ENCODE assay signal across 30 cellular contexts in genomic region chr17:30930495-30930894, GRCh38.
"Had no signal": no experiment of that assay in that cellular context is flagged by ENCODE, and none has a peak within 500 bp of the region (broad histone marks: within the 10 kb centered on the region; RNA-seq: fewer than 3 reads in every experiment).

No MANE protein-coding gene starts in this region.

- H3K4me3 ChIP-seq: ascending aorta, breast epithelium, cardiac muscle cell, coronary artery, dorsolateral prefrontal cortex had no signal

- DNase-seq: activated CD4-positive, alpha-beta memory T cell treated with anti-CD3 and anti-CD28 coated beads, Interleukin-2, amount 10 ng/mL, durations not matched to agents 7 days and 5 days; activated CD4-positive, alpha-beta T cell treated with anti-CD3 and anti-CD28 coated beads for 1 hour; activated CD4-positive, alpha-beta T cell treated with anti-CD3 and anti-CD28 coated beads for 4 hours; activated CD4-positive, alpha-beta T cell treated with anti-CD3 and anti-CD28 coated beads, Interleukin-2, amount 10 ng/mL, durations not matched to agents 7 days and 5 days; activated CD4-positive, alpha-beta T cell treated with anti-CD3 and anti-CD28 coated beads, Interleukin-2, amount 50 U/mL, for 4 hours; activated CD8-positive, alpha-beta memory T cell treated with anti-CD3 and anti-CD28 coated beads, Interleukin-2, amount 50 U/mL, for 48 hours; activated gamma-delta T cell; activated naive CD4-positive, alpha-beta T cell; activated naive CD4-positive, alpha-beta T cell treated with anti-CD3 and anti-CD28 coated beads, Interleukin-2, amount 10 ng/mL, durations not matched to agents 7 days and 5 days; activated naive CD8-positive, alpha-beta T cell treated with anti-CD3 and anti-CD28 coated beads, Interleukin-2, amount 10 ng/mL, durations not matched to agents 7 days and 5 days; activated T-cell treated with anti-CD3 and anti-CD28 coated beads for 4 hours; activated T-cell treated with anti-CD3 and anti-CD28 coated beads, Interleukin-2, amount 50 U/mL, for 24 hours; activated T-cell treated with anti-CD3 and anti-CD28 coated beads, Interleukin-2, amount 50 U/mL, for 72 hours; central memory CD4-positive, alpha-beta T cell; cerebellar nuclear complex; dorsolateral prefrontal cortex; effector memory CD4-positive, alpha-beta T cell; endodermal cell; foreskin fibroblast; head of caudate nucleus; T-helper 2 cell had no signal

- H3K4me1 ChIP-seq: ascending aorta, breast epithelium had no signal

- H3K4me1 Mint-ChIP-seq: activated CD4-positive, alpha-beta memory T cell treated with anti-CD3 and anti-CD28 coated beads, Interleukin-2, amount 10 ng/mL, durations not matched to agents 7 days and 5 days; activated CD4-positive, alpha-beta T cell treated with anti-CD3 and anti-CD28 coated beads, Interleukin-2, amount 10 ng/mL, durations not matched to agents 7 days and 5 days; activated naive CD4-positive, alpha-beta T cell treated with anti-CD3 and anti-CD28 coated beads, Interleukin-2, amount 10 ng/mL, durations not matched to agents 7 days and 5 days; activated naive CD8-positive, alpha-beta T cell treated with anti-CD3 and anti-CD28 coated beads, Interleukin-2, amount 10 ng/mL, durations not matched to agents 7 days and 5 days; brain had no signal

- H3K27ac Mint-ChIP-seq: activated CD4-positive, alpha-beta memory T cell treated with anti-CD3 and anti-CD28 coated beads, Interleukin-2, amount 10 ng/mL, durations not matched to agents 7 days and 5 days; activated CD4-positive, alpha-beta T cell treated with anti-CD3 and anti-CD28 coated beads, Interleukin-2, amount 10 ng/mL, durations not matched to agents 7 days and 5 days; activated naive CD4-positive, alpha-beta T cell treated with anti-CD3 and anti-CD28 coated beads, Interleukin-2, amount 10 ng/mL, durations not matched to agents 7 days and 5 days; activated naive CD8-positive, alpha-beta T cell treated with anti-CD3 and anti-CD28 coated beads, Interleukin-2, amount 10 ng/mL, durations not matched to agents 7 days and 5 days; activated T-cell treated with anti-CD3 and anti-CD28 coated beads, Interleukin-2, amount 50 U/mL, for 24 hours; activated T-cell treated with anti-CD3 and anti-CD28 coated beads, Interleukin-2, amount 50 U/mL, for 72 hours; brain; dendritic cell treated with granulocyte-macrophage colony-stimulating factor and Interleukin-4, amounts not matched to agents 40 ng/mL and 50 ng/mL, for 4 days; endodermal cell had no signal

- H3K4me3 Mint-ChIP-seq: activated CD4-positive, alpha-beta memory T cell treated with anti-CD3 and anti-CD28 coated beads, Interleukin-2, amount 10 ng/mL, durations not matched to agents 7 days and 5 days; activated CD4-positive, alpha-beta T cell treated with anti-CD3 and anti-CD28 coated beads, Interleukin-2, amount 10 ng/mL, durations not matched to agents 7 days and 5 days; activated naive CD4-positive, alpha-beta T cell treated with anti-CD3 and anti-CD28 coated beads, Interleukin-2, amount 10 ng/mL, durations not matched to agents 7 days and 5 days; activated naive CD8-positive, alpha-beta T cell treated with anti-CD3 and anti-CD28 coated beads, Interleukin-2, amount 10 ng/mL, durations not matched to agents 7 days and 5 days; activated T-cell treated with anti-CD3 and anti-CD28 coated beads, Interleukin-2, amount 50 U/mL, for 24 hours; activated T-cell treated with anti-CD3 and anti-CD28 coated beads, Interleukin-2, amount 50 U/mL, for 72 hours; brain; dendritic cell treated with granulocyte-macrophage colony-stimulating factor and Interleukin-4, amounts not matched to agents 40 ng/mL and 50 ng/mL, for 4 days; endodermal cell had no signal

- H3K36me3 Mint-ChIP-seq: activated naive CD4-positive, alpha-beta T cell treated with anti-CD3 and anti-CD28 coated beads, Interleukin-2, amount 10 ng/mL, durations not matched to agents 7 days and 5 days; activated naive CD4-positive, alpha-beta T cell treated with anti-CD3 and anti-CD28 coated beads, Interleukin-2, amount 50 U/mL, for 72 hours; activated naive CD8-positive, alpha-beta T cell treated with anti-CD3 and anti-CD28 coated beads, Interleukin-2, amount 10 ng/mL, durations not matched to agents 7 days and 5 days; brain had no signal

- H3K36me3 ChIP-seq: ascending aorta, breast epithelium, cardiac muscle cell had no signal

- H3K27ac ChIP-seq: ascending aorta, breast epithelium, cardiac muscle cell, coronary artery, dorsolateral prefrontal cortex had no signal

- FAIRE-seq: frontal cortex had no signal

- ATAC-seq: activated naive CD4-positive, alpha-beta T cell treated with anti-CD3 and anti-CD28 coated beads, Interleukin-2, amount 50 U/mL, for 72 hours; activated T-cell treated with anti-CD3 and anti-CD28 coated beads, Interleukin-2, amount 50 U/mL, for 72 hours; esophagus mucosa had no signal

- H3K9me3 Mint-ChIP-seq: activated CD4-positive, alpha-beta memory T cell treated with anti-CD3 and anti-CD28 coated beads, Interleukin-2, amount 10 ng/mL, durations not matched to agents 7 days and 5 days; activated CD4-positive, alpha-beta T cell treated with anti-CD3 and anti-CD28 coated beads, Interleukin-2, amount 10 ng/mL, durations not matched to agents 7 days and 5 days; activated naive CD4-positive, alpha-beta T cell treated with anti-CD3 and anti-CD28 coated beads, Interleukin-2, amount 10 ng/mL, durations not matched to agents 7 days and 5 days; activated naive CD4-positive, alpha-beta T cell treated with anti-CD3 and anti-CD28 coated beads, Interleukin-2, amount 50 U/mL, for 72 hours; activated naive CD8-positive, alpha-beta T cell treated with anti-CD3 and anti-CD28 coated beads, Interleukin-2, amount 10 ng/mL, durations not matched to agents 7 days and 5 days; activated T-cell treated with anti-CD3 and anti-CD28 coated beads, Interleukin-2, amount 50 U/mL, for 24 hours; activated T-cell treated with anti-CD3 and anti-CD28 coated beads, Interleukin-2, amount 50 U/mL, for 72 hours; brain; dendritic cell treated with granulocyte-macrophage colony-stimulating factor and Interleukin-4, amounts not matched to agents 40 ng/mL and 50 ng/mL, for 4 days; endodermal cell had no signal

- H3K27me3 Mint-ChIP-seq: dendritic cell treated with granulocyte-macrophage colony-stimulating factor and Interleukin-4, amounts not matched to agents 40 ng/mL and 50 ng/mL, for 4 days had no signal

- H3K27me3 ChIP-seq: ascending aorta, breast epithelium had no signal

- H3K9me3 ChIP-seq: ascending aorta, breast epithelium had no signal
